In the genomic region with DNA sequence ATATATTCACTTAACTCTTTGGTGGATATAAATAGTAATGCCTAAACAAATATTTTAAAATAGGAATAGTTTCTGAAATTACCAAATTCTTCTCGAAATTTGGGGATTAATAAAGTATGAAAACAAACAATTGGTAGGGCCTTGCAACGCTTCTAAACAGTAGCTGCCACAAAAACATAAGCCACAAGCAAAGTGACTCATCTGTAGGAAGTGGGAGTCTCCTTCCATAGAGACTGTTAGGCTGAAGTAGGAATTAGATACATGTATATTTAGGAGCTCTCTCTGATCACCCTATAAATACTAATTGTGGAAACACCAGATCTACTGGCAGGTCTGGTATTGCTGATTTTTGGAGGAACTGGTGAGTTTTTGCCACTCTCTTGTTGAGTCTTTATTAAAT, we compare ENCODE assay signal across 1 cellular context.
A peak's percentile ranks its signal among the peaks of the same experiment; 100 is the strongest.
TF ChIP-seq lines count a peak whose summit lies in the region.

No MANE protein-coding gene starts in this region.

TF ChIP-seq in SK-N-SH, 30 proteins besides CTCF, POLR2A, EP300 and RAD21 (continued from another document):
- TF ChIP-seq, protein P1, sequence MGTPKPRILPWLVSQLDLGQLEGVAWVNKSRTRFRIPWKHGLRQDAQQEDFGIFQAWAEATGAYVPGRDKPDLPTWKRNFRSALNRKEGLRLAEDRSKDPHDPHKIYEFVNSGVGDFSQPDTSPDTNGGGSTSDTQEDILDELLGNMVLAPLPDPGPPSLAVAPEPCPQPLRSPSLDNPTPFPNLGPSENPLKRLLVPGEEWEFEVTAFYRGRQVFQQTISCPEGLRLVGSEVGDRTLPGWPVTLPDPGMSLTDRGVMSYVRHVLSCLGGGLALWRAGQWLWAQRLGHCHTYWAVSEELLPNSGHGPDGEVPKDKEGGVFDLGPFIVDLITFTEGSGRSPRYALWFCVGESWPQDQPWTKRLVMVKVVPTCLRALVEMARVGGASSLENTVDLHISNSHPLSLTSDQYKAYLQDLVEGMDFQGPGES (IDR thresholded peaks at IDR 0.05; ENCODE audit: low read depth, low read length): no peak
- 0 out of 2 replicates have a peak, but pooled peaks have one; percentile 6 for TF ChIP-seq JUND (IDR thresholded peaks at IDR 0.05)
- TF ChIP-seq TAF1 (IDR thresholded peaks at IDR 0.05; ENCODE audit: borderline replicate concordance, low read depth, low read length): no peak
- TF ChIP-seq YY1 (IDR thresholded peaks at IDR 0.05; ENCODE audit: low read depth): no peak
